In genomic region chr14:32940066-32940651, GRCh38 we compare ENCODE assay signal across 8 cellular contexts. TPM values are rescaled to one million over a fixed set of nuclear protein-coding genes. Genes with fewer than 3 reads are reported as not detected.
DNase-seq lines count a peak whose midpoint lies in the region; ATAC-seq lines count a peak whose summit lies in the region.

No MANE protein-coding gene starts in this region.

- DNase-seq in activated T-cell treated with anti-CD3 and anti-CD28 coated beads, Interleukin-2, amount 50 U/mL, for 24 hours: no peak
- DNase-seq in activated T-cell treated with anti-CD3 and anti-CD28 coated beads for 4 hours (no peak), putamen (ENCODE audit: low spot score) (no peak), NCI-H226 (no peak)
- no peak for DNase-seq in activated CD4-positive, alpha-beta memory T cell treated with anti-CD3 and anti-CD28 coated beads, Interleukin-2, amount 10 ng/mL, durations not matched to agents 7 days and 5 days
- DNase-seq in stimulated activated naive B cell treated with anti-CD40 and anti-IgM and Interleukin-4, amounts not matched to agents 10 μg/mL and 1 μg/mL and 100 μg/mL, for 72 hours: no peak
- no peak for DNase-seq in activated naive CD4-positive, alpha-beta T cell treated with Interleukin-2 at 50 U/mL for 16 hours

- peaks cover 9% of the 10 kb centered on the region for H3K4me1 Mint-ChIP-seq in activated T-cell treated with anti-CD3 and anti-CD28 coated beads, Interleukin-2, amount 50 U/mL, for 24 hours (ENCODE audit: low read depth)
- peaks cover 8% of the 10 kb centered on the region for H3K4me1 Mint-ChIP-seq in activated CD4-positive, alpha-beta memory T cell treated with anti-CD3 and anti-CD28 coated beads, Interleukin-2, amount 10 ng/mL, durations not matched to agents 7 days and 5 days
- peaks cover 9 to 22% of the 10 kb centered on the region in 2 donors for H3K4me1 Mint-ChIP-seq in stimulated activated naive B cell treated with anti-CD40 and anti-IgM and Interleukin-4, amounts not matched to agents 10 μg/mL and 1 μg/mL and 100 μg/mL, for 72 hours

- POLR2A ChIA-PET in activated CD4-positive, alpha-beta memory T cell treated with anti-CD3 and anti-CD28 coated beads, Interleukin-2, amount 10 ng/mL, durations not matched to agents 7 days and 5 days (lab: Charles Lee): no interaction called here

- ATAC-seq in stimulated activated naive B cell treated with anti-CD40 and anti-IgM and Interleukin-4, amounts not matched to agents 10 μg/mL and 1 μg/mL and 100 μg/mL, for 72 hours (replicated peaks): no peak

- H3K27ac Mint-ChIP-seq in activated T-cell treated with anti-CD3 and anti-CD28 coated beads, Interleukin-2, amount 50 U/mL, for 24 hours: no peak overlapping the region
- no peak overlapping the region for H3K27ac Mint-ChIP-seq in activated CD4-positive, alpha-beta memory T cell treated with anti-CD3 and anti-CD28 coated beads, Interleukin-2, amount 10 ng/mL, durations not matched to agents 7 days and 5 days
- H3K27ac Mint-ChIP-seq in stimulated activated naive B cell treated with anti-CD40 and anti-IgM and Interleukin-4, amounts not matched to agents 10 μg/mL and 1 μg/mL and 100 μg/mL, for 72 hours: peak overlapping the region; percentile 37

- H3K4me3 Mint-ChIP-seq in activated T-cell treated with anti-CD3 and anti-CD28 coated beads, Interleukin-2, amount 50 U/mL, for 24 hours: peak overlapping the region; percentile 76
- H3K4me3 Mint-ChIP-seq in activated CD4-positive, alpha-beta memory T cell treated with anti-CD3 and anti-CD28 coated beads, Interleukin-2, amount 10 ng/mL, durations not matched to agents 7 days and 5 days: peak overlapping the region; percentile 70
- peak overlapping the region; percentile 84 to 90 for H3K4me3 Mint-ChIP-seq in stimulated activated naive B cell treated with anti-CD40 and anti-IgM and Interleukin-4, amounts not matched to agents 10 μg/mL and 1 μg/mL and 100 μg/mL, for 72 hours

- H3K4me3 ChIP-seq in iPS-11a (ENCODE audit: low read depth, low read length): peak overlapping the region; percentile 58

- no peaks in the 10 kb centered on the region for H3K9me3 Mint-ChIP-seq in activated T-cell treated with anti-CD3 and anti-CD28 coated beads, Interleukin-2, amount 50 U/mL, for 24 hours
- no peaks in the 10 kb centered on the region for H3K9me3 Mint-ChIP-seq in activated CD4-positive, alpha-beta memory T cell treated with anti-CD3 and anti-CD28 coated beads, Interleukin-2, amount 10 ng/mL, durations not matched to agents 7 days and 5 days
- no peaks in the 10 kb centered on the region for H3K9me3 Mint-ChIP-seq in stimulated activated naive B cell treated with anti-CD40 and anti-IgM and Interleukin-4, amounts not matched to agents 10 μg/mL and 1 μg/mL and 100 μg/mL, for 72 hours

- H3K27me3 Mint-ChIP-seq in activated T-cell treated with anti-CD3 and anti-CD28 coated beads, Interleukin-2, amount 50 U/mL, for 24 hours: peaks cover 73% of the 10 kb centered on the region
- H3K27me3 Mint-ChIP-seq in activated CD4-positive, alpha-beta memory T cell treated with anti-CD3 and anti-CD28 coated beads, Interleukin-2, amount 10 ng/mL, durations not matched to agents 7 days and 5 days: peaks cover 57% of the 10 kb centered on the region
- peaks cover 50 to 75% of the 10 kb centered on the region in 2 donors for H3K27me3 Mint-ChIP-seq in stimulated activated naive B cell treated with anti-CD40 and anti-IgM and Interleukin-4, amounts not matched to agents 10 μg/mL and 1 μg/mL and 100 μg/mL, for 72 hours

- no peaks in the 10 kb centered on the region for H3K36me3 Mint-ChIP-seq in activated T-cell treated with anti-CD3 and anti-CD28 coated beads, Interleukin-2, amount 50 U/mL, for 24 hours (ENCODE audit: low read depth)
- H3K36me3 Mint-ChIP-seq in activated CD4-positive, alpha-beta memory T cell treated with anti-CD3 and anti-CD28 coated beads, Interleukin-2, amount 10 ng/mL, durations not matched to agents 7 days and 5 days (ENCODE audit: low read depth): no peaks in the 10 kb centered on the region
- peaks cover 0 to 4% of the 10 kb centered on the region in 2 donors for H3K36me3 Mint-ChIP-seq in stimulated activated naive B cell treated with anti-CD40 and anti-IgM and Interleukin-4, amounts not matched to agents 10 μg/mL and 1 μg/mL and 100 μg/mL, for 72 hours

- CTCF ChIA-PET in activated CD4-positive, alpha-beta memory T cell treated with anti-CD3 and anti-CD28 coated beads, Interleukin-2, amount 10 ng/mL, durations not matched to agents 7 days and 5 days (lab: Charles Lee): no interaction called here

RNA-seq across cellular contexts. Expression of gene NPAS3, which starts 1.5 kb away (rescaled TPM):
- total RNA-seq in activated CD4-positive, alpha-beta memory T cell treated with anti-CD3 and anti-CD28 coated beads, Interleukin-2, amount 10 ng/mL, durations not matched to agents 7 days and 5 days: not detected
